Comparison of ENCODE assay signal across 23 cellular contexts in the genomic region with DNA sequence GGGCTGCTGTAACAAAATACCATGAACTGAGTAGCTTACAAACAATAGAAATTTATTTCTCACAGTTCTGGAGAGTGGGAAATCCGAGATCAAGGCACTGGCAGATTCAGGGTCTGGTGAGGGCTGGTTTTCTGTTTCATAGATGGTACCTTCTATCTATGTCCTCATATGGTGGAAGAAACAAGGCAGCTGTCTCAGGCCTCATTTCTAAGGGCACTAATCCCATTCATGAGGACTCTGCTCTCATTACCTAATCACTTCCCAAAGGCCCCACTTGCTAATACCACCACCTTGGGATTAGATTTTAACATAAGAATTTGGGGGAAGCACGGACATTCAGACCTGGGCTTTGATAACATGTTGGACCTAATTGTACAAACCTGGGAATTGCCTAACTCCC. TPM values are rescaled to one million over a fixed set of nuclear protein-coding genes. Genes with fewer than 3 reads are reported as not detected.
A peak's percentile ranks its signal among the peaks of the same experiment; 100 is the strongest.
DNase-seq lines count a peak whose midpoint lies in the region; ATAC-seq, FAIRE-seq and TF ChIP-seq lines count a peak whose summit lies in the region.
"Had no signal": no experiment of that assay in that cellular context is flagged by ENCODE, and none has a peak within 500 bp of the region (broad histone marks: within the 10 kb centered on the region; RNA-seq: fewer than 3 reads in every experiment).

No MANE protein-coding gene starts in this region.

- H3K4me3 Mint-ChIP-seq in GM23338 = no peak overlapping the region
- H3K4me3 Mint-ChIP-seq: CD4-positive, alpha-beta memory T cell; H9; HFFc6 had no signal

- DNase-seq in GM23338 (ENCODE audit: low spot score) (no peak), NCI-H82 (lab: John Stamatoyannopoulos, UW) (peak; percentile 75), K562 (ENCODE audit: extremely low read depth in 1 of 4, low spot score in 3 of 4) (no peak), mesenchymal stem cell (no peak), SKM-1 treated with dmso at 0.1 percent for 144 hours (lab: John Stamatoyannopoulos, UW; ENCODE audit: unreplicated experiment) (no peak), GM20000 (ENCODE audit: low spot score) (no peak), DMS53 treated with DMSO at 0.1 percent for 48 hours (lab: John Stamatoyannopoulos, UW; ENCODE audit: unreplicated experiment) (no peak)
- DNase-seq: C1 segment of cervical spinal cord; Calu3; CD4-positive, alpha-beta memory T cell; COR-L47; DMS53; DND-41; GM23248; H9; HFFc6 had no signal

- H3K18ac ChIP-seq in mesenchymal stem cell (ENCODE audit: low read depth in 1 of 2, low read length in 2 of 2) = no peak overlapping the region

- peaks cover 4% of the 10 kb centered on the region; the same call in 1 of the 3 replicates for H3K4me1 Mint-ChIP-seq in GM23338

- TF ChIP-seq CTCF in GM23338 (conservative IDR thresholded peaks at IDR 0.05; ENCODE audit: low read depth in 2 of 2) (no peak), K562 (IDR thresholded peaks at IDR 0.05 in 2 of 3, conservative IDR thresholded peaks at IDR 0.05 in 1 of 3; ENCODE audit: insufficient read depth in 2 of 3, low read depth in 1 of 3, low read length in 3 of 3) (no peak), GM20000 (IDR thresholded peaks at IDR 0.05; ENCODE audit: extremely low read depth, missing control alignments) (no peak)

- H3K9me3 ChIP-seq in K562 (replicated peaks; ENCODE audit: control insufficient read depth, insufficient read depth, low read depth, low read length) = no peaks in the 10 kb centered on the region
- H3K9me3 ChIP-seq in mesenchymal stem cell (ENCODE audit: control insufficient read depth, low read length) = no peaks in the 10 kb centered on the region

- in situ Hi-C loops in K562 (cut with MboI) = no loop called here

- no peak for TF ChIP-seq EP300 in K562 (IDR thresholded peaks at IDR 0.05; ENCODE audit: low read length)

- H3F3A ChIP-seq in GM23338 (replicated peaks; ENCODE audit: low read depth) = no peaks in the 10 kb centered on the region

- no peak for FAIRE-seq in K562 (lab: Jason Lieb, UNC)
- FAIRE-seq: G401.6, GM12892 had no signal

- WGBS in K562 (ENCODE audit: insufficient coverage, low coverage, missing lambda C conversion rate) = 78% methylated on average over 2 of the region's 2 CpGs
- WGBS in mesenchymal stem cell = no CpG with 5 or more reads among the region's 2 CpGs

- no peaks in the 10 kb centered on the region for H3K36me3 Mint-ChIP-seq in GM23338 (ENCODE audit: low read depth)

- no peak overlapping the region for H3K4ac ChIP-seq in mesenchymal stem cell (ENCODE audit: low read depth in 1 of 2, low read length in 2 of 2)

- H4K8ac ChIP-seq in mesenchymal stem cell (ENCODE audit: low read length) = no peak overlapping the region

- H3K36me3 ChIP-seq in GM23338 (ENCODE audit: insufficient read depth) = no peaks in the 10 kb centered on the region
- peaks cover 50% of the 10 kb centered on the region for H3K36me3 ChIP-seq in K562 (ENCODE audit: control insufficient read depth, insufficient read depth, low read length)
- no peaks in the 10 kb centered on the region for H3K36me3 ChIP-seq in mesenchymal stem cell (ENCODE audit: control insufficient read depth in 1 of 2, insufficient read depth in 2 of 2, low read depth in 1 of 2, low read length in 2 of 2)

- H3K4me3 ChIP-seq in GM23338 = no peak overlapping the region
- H3K4me3 ChIP-seq in K562 = no peak overlapping the region
- no peak overlapping the region for H3K4me3 ChIP-seq in mesenchymal stem cell (ENCODE audit: insufficient read depth in 1 of 2, low read depth in 1 of 2, low read length in 2 of 2)
- H3K4me3 ChIP-seq: GM23248 had no signal

- no peak overlapping the region for H2BK5ac ChIP-seq in mesenchymal stem cell (ENCODE audit: low read depth, low read length, poor library complexity, severe bottlenecking)

- POLR2A ChIA-PET in K562 (lab: Yijun Ruan, JAX) = interaction anchor here (0.9 to 3.2 kb wide), 4 partner anchors 11 to 71 kb away, joined by 3 to 13 read pairs (median 5); partner anchors contain the start of gene RHOBTB3

- no peak overlapping the region for H3K23ac ChIP-seq in mesenchymal stem cell (ENCODE audit: low read length in 2 of 2)

- no peak overlapping the region for H4K91ac ChIP-seq in mesenchymal stem cell (ENCODE audit: low read length)

- H3K9me1 ChIP-seq in K562 (ENCODE audit: control insufficient read depth, insufficient read depth, low read length) = no peaks in the 10 kb centered on the region

- no TSS peak for BruUV-seq in K562 (replicated peaks; lab: Mats Ljungman, UMichigan)

- H3K27ac Mint-ChIP-seq in GM23338 = no peak overlapping the region
- H3K27ac Mint-ChIP-seq: CD4-positive, alpha-beta memory T cell; H9; HFFc6 had no signal

- H2BK12ac ChIP-seq in mesenchymal stem cell (ENCODE audit: low read length in 2 of 2) = no peak overlapping the region

- no peaks in the 10 kb centered on the region for H4K20me1 ChIP-seq in GM23338 (replicated peaks; ENCODE audit: insufficient read depth)
- H4K20me1 ChIP-seq in K562 (replicated peaks; ENCODE audit: control insufficient read depth, insufficient read depth, low read length) = no peaks in the 10 kb centered on the region

- peaks cover 3% of the 10 kb centered on the region for H3K27me3 Mint-ChIP-seq in GM23338 (ENCODE audit: insufficient read depth, low read depth, poor library complexity)
- H3K27me3 Mint-ChIP-seq: CD4-positive, alpha-beta memory T cell had no signal

- H2BK120ac ChIP-seq in mesenchymal stem cell (ENCODE audit: low read depth, low read length) = no peak overlapping the region

- no peaks in the 10 kb centered on the region for H3K9me2 ChIP-seq in GM23338 (ENCODE audit: insufficient read depth)

- H3K4me2 ChIP-seq in GM23338 (no peak overlapping the region), K562 (ENCODE audit: insufficient read depth, low read length) (no peak overlapping the region), mesenchymal stem cell (ENCODE audit: low read length, poor library complexity, severe bottlenecking) (no peak overlapping the region)

- no peak overlapping the region for H2AK5ac ChIP-seq in mesenchymal stem cell (ENCODE audit: low read length, severe bottlenecking)

- no peaks in the 10 kb centered on the region for H3K9me3 Mint-ChIP-seq in GM23338
- H3K9me3 Mint-ChIP-seq: CD4-positive, alpha-beta memory T cell; H9; HFFc6 had no signal

- peak; percentile 57 for TF ChIP-seq POLR2A in K562 (conservative IDR thresholded peaks at IDR 0.05)

- intact Hi-C loops in K562 (cut with micrococcal nuclease) = no loop called here

- H3K9ac ChIP-seq in K562 (ENCODE audit: insufficient read depth in 1 of 2, low read depth in 2 of 2, low read length in 2 of 2) (no peak overlapping the region), mesenchymal stem cell (ENCODE audit: low read length) (no peak overlapping the region)
- H3K9ac ChIP-seq: GM23248 had no signal

- no peaks in the 10 kb centered on the region for H3K79me1 ChIP-seq in mesenchymal stem cell (replicated peaks; ENCODE audit: low read length, poor library complexity, severe bottlenecking)

- TF ChIP-seq RAD21 in K562 (CRISPR knock-in tag; conservative IDR thresholded peaks at IDR 0.05 in 1 of 2, IDR thresholded peaks at IDR 0.05 in 1 of 2) = no peak

- H3K79me2 ChIP-seq in GM23338 (replicated peaks; ENCODE audit: insufficient read depth) (no peaks in the 10 kb centered on the region), K562 (ENCODE audit: control insufficient read depth, insufficient read depth, low read length) (0 out of 3 replicates have a peak, but pooled peaks cover 2% of the 10 kb centered on the region)

- CTCF ChIA-PET in K562 (lab: Yijun Ruan, JAX; ENCODE audit: low intra/inter-chr PET ratio) = no interaction called here

- peak overlapping the region; percentile 63 for H2BK15ac ChIP-seq in mesenchymal stem cell (ENCODE audit: low read depth, poor library complexity, severe bottlenecking)

- H3K27ac ChIP-seq in GM23338 (ENCODE audit: low read depth) (no peak overlapping the region), K562 (ENCODE audit: extremely low read depth, low read depth, low read length) (no peak overlapping the region), mesenchymal stem cell (ENCODE audit: low read length, poor library complexity, severe bottlenecking) (no peak overlapping the region)
- H3K27ac ChIP-seq: GM23248 had no signal

- H2AFZ ChIP-seq in GM23338 (no peak overlapping the region), K562 (ENCODE audit: low read depth, low read length) (no peak overlapping the region), mesenchymal stem cell (ENCODE audit: low read depth, low read length) (no peak overlapping the region)
- H2AFZ ChIP-seq: GM23248 had no signal

- no peak overlapping the region for H3K14ac ChIP-seq in mesenchymal stem cell (ENCODE audit: low read length in 2 of 2)

- H3K27me3 ChIP-seq in GM23338 (ENCODE audit: insufficient read depth) (no peaks in the 10 kb centered on the region), K562 (ENCODE audit: control insufficient read depth in 2 of 2, insufficient read depth in 2 of 2, low read length in 2 of 2) (no peaks in the 10 kb centered on the region), mesenchymal stem cell (ENCODE audit: control insufficient read depth in 1 of 2, insufficient read depth in 1 of 2, low read length in 2 of 2) (no peaks in the 10 kb centered on the region)

- peak; percentile 58 for ATAC-seq in GM23338
- ATAC-seq in K562 = peak; percentile 39
- ATAC-seq in GM21619 (IDR thresholded peaks at IDR 0.05; ENCODE audit: unreplicated experiment) = no peak
- ATAC-seq: HCT116 had no signal

- H3K4me1 ChIP-seq in GM23338 (ENCODE audit: insufficient read depth) = no peaks in the 10 kb centered on the region
- H3K4me1 ChIP-seq in K562 (replicated peaks in 1 of 2; ENCODE audit: control insufficient read depth in 2 of 2, insufficient read depth in 2 of 2, low read length in 2 of 2) = peaks cover 0 to 4% of the 10 kb centered on the region in 2 experiments; a peak in 2 of 5 replicates
- no peaks in the 10 kb centered on the region for H3K4me1 ChIP-seq in mesenchymal stem cell (ENCODE audit: control insufficient read depth, insufficient read depth, low read depth, low read length)

RNA-seq across cellular contexts. Expression of gene RFESD, which starts 13.5 kb away (rescaled TPM):
- total RNA-seq in GM23338 (2014; rRNA removed; shearing (Covaris generic)) = 2.4 and 6.3 TPM in 2 replicates
- 6.9 and 7.1 TPM in 2 replicates for polyA plus RNA-seq in GM23338 (2016; fragmentation: Nextera tagmentation; extraction: Ambion mirVana)
- total RNA-seq in K562 (2011; cell fraction: chromatin; rRNA removed; ENCODE audit: low replicate concordance) = 53.1 and 146 TPM in 2 replicates
- 30.5 and 38.8 TPM in 2 replicates for total RNA-seq in K562 (2011; cell fraction: nucleolus; rRNA removed)
- 87.9 and 144 TPM in 2 replicates for total RNA-seq in K562 (2011; cell fraction: nucleoplasm; rRNA removed)
- total RNA-seq in K562 (2014; rRNA removed) = 59.6 and 62.3 TPM in 2 replicates
- 192 and 220 TPM in 2 replicates for total RNA-seq in K562 (2014; rRNA removed; fragmentation: Illumina TruSeq; extraction: Trizol)
- total RNA-seq in K562 (2015; rRNA removed; fragmentation: Illumina TruSeq; extraction: Trizol) = 128 and 140 TPM in 2 replicates
- total RNA-seq in K562 (2021) = 128 and 129 TPM in 2 replicates
- 106 and 218 TPM in 2 replicates for polyA plus RNA-seq in K562 (2011; rRNA removed)
- polyA plus RNA-seq in K562 (2011; cell fraction: cytosol; rRNA removed) = 21.1 and 32.0 TPM in 2 replicates
- polyA plus RNA-seq in K562 (2011; cell fraction: nucleus; rRNA removed) = 44.8 and 55.3 TPM in 2 replicates
- polyA plus RNA-seq in K562 (2012) = 47.8 and 127 TPM in 2 replicates
- 120 and 129 TPM in 2 replicates for polyA plus RNA-seq in K562 (2014; fragmentation: Illumina TruSeq; extraction: Trizol)
- 100 to 1,000 TPM; 506 to 600 TPM for polyA plus RNA-seq in K562 (2014; fragmentation: Nextera tagmentation; extraction: Ambion mirVana)
- polyA plus RNA-seq in K562 (2014; rRNA removed) = 102 and 125 TPM in 2 replicates
- polyA minus RNA-seq in K562 (2011; rRNA and poly(A)+ RNA removed) = 78.8 and 104 TPM in 2 replicates
- polyA minus RNA-seq in K562 (2011; cell fraction: cytosol; rRNA and poly(A)+ RNA removed) = 27.6 and 34.3 TPM in 2 replicates
- 66.6 and 78.3 TPM in 2 replicates for polyA minus RNA-seq in K562 (2011; cell fraction: nucleus; rRNA and poly(A)+ RNA removed)
- 1.3 TPM for polyA plus RNA-seq in mesenchymal stem cell (2013, experiment 1 of 2)
- 1.6 TPM for polyA plus RNA-seq in mesenchymal stem cell (2013, experiment 2 of 2)

RNA-seq across cellular contexts. Expression of gene SPATA9, which starts 22.7 kb away (rescaled TPM):
- total RNA-seq in GM23338 (2014; rRNA removed; shearing (Covaris generic)) = not detected in 2 replicates
- polyA plus RNA-seq in GM23338 (2016; fragmentation: Nextera tagmentation; extraction: Ambion mirVana) = not detected in 2 replicates
- not detected in 2 replicates for total RNA-seq in K562 (2011; cell fraction: chromatin; rRNA removed; ENCODE audit: low replicate concordance)
- not detected in 2 replicates for total RNA-seq in K562 (2011; cell fraction: nucleolus; rRNA removed)
- not detected in 2 replicates for total RNA-seq in K562 (2011; cell fraction: nucleoplasm; rRNA removed)
- total RNA-seq in K562 (2014; rRNA removed) = 0.24 TPM in 1 of 2 replicates, not detected in the other
- total RNA-seq in K562 (2014; rRNA removed; fragmentation: Illumina TruSeq; extraction: Trizol) = not detected in 2 replicates
- 0.40 TPM in 1 of 2 replicates, not detected in the other for total RNA-seq in K562 (2015; rRNA removed; fragmentation: Illumina TruSeq; extraction: Trizol)
- total RNA-seq in K562 (2021) = 0.11 TPM in 1 of 2 replicates, not detected in the other
- polyA plus RNA-seq in K562 (2011; rRNA removed) = 0.28 and 0.38 TPM in 2 replicates
- polyA plus RNA-seq in K562 (2011; cell fraction: cytosol; rRNA removed) = 0.09 TPM in 1 of 2 replicates, not detected in the other
- polyA plus RNA-seq in K562 (2011; cell fraction: nucleus; rRNA removed) = 0.14 and 0.24 TPM in 2 replicates
- polyA plus RNA-seq in K562 (2012) = 1.6 and 1.8 TPM in 2 replicates
- 0.16 TPM in 1 of 2 replicates, not detected in the other for polyA plus RNA-seq in K562 (2014; fragmentation: Illumina TruSeq; extraction: Trizol)
- polyA plus RNA-seq in K562 (2014; fragmentation: Nextera tagmentation; extraction: Ambion mirVana) = 1 to 10 TPM; 3.4 to 5.5 TPM
- 0.05 and 0.16 TPM in 2 replicates for polyA plus RNA-seq in K562 (2014; rRNA removed)
- polyA minus RNA-seq in K562 (2011; rRNA and poly(A)+ RNA removed) = 0.18 TPM in 1 of 2 replicates, not detected in the other
- not detected in 2 replicates for polyA minus RNA-seq in K562 (2011; cell fraction: cytosol; rRNA and poly(A)+ RNA removed)
- not detected in 2 replicates for polyA minus RNA-seq in K562 (2011; cell fraction: nucleus; rRNA and poly(A)+ RNA removed)
- 0.69 TPM for polyA plus RNA-seq in mesenchymal stem cell (2013, experiment 1 of 2)
- 0.49 TPM for polyA plus RNA-seq in mesenchymal stem cell (2013, experiment 2 of 2)
- total RNA-seq: A172; A673; Calu3; CD4-positive, alpha-beta memory T cell; H9 had no signal

RNA-seq across cellular contexts. Expression of gene GPR150, which starts 40.2 kb away (rescaled TPM):
- 0.21 TPM in 1 of 2 replicates, not detected in the other for total RNA-seq in GM23338 (2014; rRNA removed; shearing (Covaris generic))
- 0.10 and 0.47 TPM in 2 replicates for polyA plus RNA-seq in GM23338 (2016; fragmentation: Nextera tagmentation; extraction: Ambion mirVana)
- total RNA-seq in K562 (2011; cell fraction: chromatin; rRNA removed; ENCODE audit: low replicate concordance) = not detected in 2 replicates
- not detected in 2 replicates for total RNA-seq in K562 (2011; cell fraction: nucleolus; rRNA removed)
- total RNA-seq in K562 (2011; cell fraction: nucleoplasm; rRNA removed) = not detected in 2 replicates
- not detected in 2 replicates for total RNA-seq in K562 (2014; rRNA removed)
- not detected in 2 replicates for total RNA-seq in K562 (2014; rRNA removed; fragmentation: Illumina TruSeq; extraction: Trizol)
- total RNA-seq in K562 (2015; rRNA removed; fragmentation: Illumina TruSeq; extraction: Trizol) = not detected in 2 replicates
- not detected in 2 replicates for total RNA-seq in K562 (2021)
- not detected in 2 replicates for polyA plus RNA-seq in K562 (2011; rRNA removed)
- not detected in 2 replicates for polyA plus RNA-seq in K562 (2011; cell fraction: cytosol; rRNA removed)
- not detected in 2 replicates for polyA plus RNA-seq in K562 (2011; cell fraction: nucleus; rRNA removed)
- polyA plus RNA-seq in K562 (2012) = not detected in 2 replicates
- polyA plus RNA-seq in K562 (2014; fragmentation: Illumina TruSeq; extraction: Trizol) = not detected in 2 replicates
- polyA plus RNA-seq in K562 (2014; fragmentation: Nextera tagmentation; extraction: Ambion mirVana) = not detected
- not detected in 2 replicates for polyA plus RNA-seq in K562 (2014; rRNA removed)
- polyA minus RNA-seq in K562 (2011; rRNA and poly(A)+ RNA removed) = not detected in 2 replicates
- polyA minus RNA-seq in K562 (2011; cell fraction: cytosol; rRNA and poly(A)+ RNA removed) = not detected in 2 replicates
- polyA minus RNA-seq in K562 (2011; cell fraction: nucleus; rRNA and poly(A)+ RNA removed) = not detected in 2 replicates
- polyA plus RNA-seq in mesenchymal stem cell (2013, experiment 1 of 2) = 0.36 TPM
- 0.48 TPM for polyA plus RNA-seq in mesenchymal stem cell (2013, experiment 2 of 2)
- total RNA-seq: A172, H4, H9 had no signal
